22 cellular contexts compared by ENCODE assay signal in genomic region chr13:109881961-109882558, GRCh38.
"Had no signal": no experiment of that assay in that cellular context is flagged by ENCODE, and none has a peak within 500 bp of the region (broad histone marks: within the 10 kb centered on the region; RNA-seq: fewer than 3 reads in every experiment).

No MANE protein-coding gene starts in this region.

- H3K27ac ChIP-seq: heart right ventricle, hepatocyte, left lung, lower lobe of right lung, pancreas, prostate gland, spleen, suprapubic skin, thoracic aorta, tibial artery, upper lobe of right lung had no signal

- H3K4me1 ChIP-seq: left lung, lower lobe of right lung, pancreas, prostate gland, spleen, suprapubic skin, tibial artery, upper lobe of right lung had no signal

- H3K9me3 ChIP-seq: heart right ventricle, left lung, lower lobe of right lung, pancreas, prostate gland, spleen, suprapubic skin, thoracic aorta, tibial artery, upper lobe of right lung had no signal

- H3K4me2 ChIP-seq: hepatocyte had no signal

- H3K27me3 ChIP-seq: heart right ventricle, hepatocyte, left lung, pancreas, tibial artery, upper lobe of right lung had no signal

- DNase-seq: heart right ventricle; islet precursor cell; kidney glomerular epithelial cell; left cardiac atrium; left lung; lower lobe of right lung; midbrain; naive thymus-derived CD8-positive, alpha-beta T cell; pancreas; right cardiac atrium; small intestine; spleen; stimulated activated CD4-positive, alpha-beta T cell treated with anti-CD3 and anti-CD28 coated beads, Interleukin-4, amount 100 ng/mL, for 24 hours; stimulated activated naive CD4-positive, alpha-beta T cell; tibial artery; trophoblast cell; upper lobe of right lung had no signal

- H3K79me2 ChIP-seq: hepatocyte had no signal

- H3K4me3 ChIP-seq: heart right ventricle, hepatocyte, left lung, lower lobe of right lung, pancreas, prostate gland, spleen, suprapubic skin, thoracic aorta, tibial artery, upper lobe of right lung had no signal

- FAIRE-seq: pancreas, small intestine, urothelium cell line had no signal

- H2AFZ ChIP-seq: hepatocyte had no signal

- H3K36me3 ChIP-seq: heart right ventricle, left lung, lower lobe of right lung, pancreas, prostate gland, spleen, suprapubic skin, thoracic aorta, tibial artery, upper lobe of right lung had no signal
